Comparison of ENCODE assay signal across 2 cellular contexts in the genomic region with DNA sequence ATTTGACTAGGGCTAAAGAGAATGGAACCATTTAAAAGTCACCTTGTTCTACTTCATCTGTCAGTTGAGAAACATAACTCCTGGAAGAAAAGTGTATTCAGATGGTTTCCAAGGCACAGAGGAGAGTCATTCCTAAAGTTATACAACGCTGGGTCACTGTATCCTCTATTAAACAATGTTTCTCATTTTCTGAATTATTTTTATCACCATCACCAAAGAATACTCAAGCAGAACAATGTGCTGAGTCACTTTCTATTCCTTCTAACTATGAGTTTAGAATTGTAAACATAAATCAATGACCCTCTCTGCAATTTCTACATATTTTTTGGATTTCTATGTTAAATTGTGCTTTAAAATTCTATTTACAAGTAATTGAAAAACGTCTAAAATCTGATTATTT.
TF ChIP-seq lines count a peak whose summit lies in the region.

No MANE protein-coding gene starts in this region.

TF ChIP-seq in IMR-90, 13 proteins besides CTCF, POLR2A, EP300 and RAD21:
- no peak for TF ChIP-seq BHLHE40 (IDR thresholded peaks at IDR 0.05; ENCODE audit: low read depth, low read length)
- no peak for TF ChIP-seq FOS (IDR thresholded peaks at IDR 0.05; ENCODE audit: low read depth, low read length)
- TF ChIP-seq NFE2L2 (IDR thresholded peaks at IDR 0.05; ENCODE audit: low read depth, low read length) = peak; percentile 59
TF ChIP-seq in IMR-90: peak in this region for 1.

TF ChIP-seq in K562, 482 proteins besides CTCF, POLR2A, EP300 and RAD21:
- TF ChIP-seq POLR2B (IDR thresholded peaks at IDR 0.05; ENCODE audit: low read depth, partially characterized antibody) (no peak), MAFG (tag; conservative IDR thresholded peaks at IDR 0.05) (0 out of 2 replicates have a peak, but pooled peaks have one; percentile 25)
